Comparison of ENCODE assay signal across 13 cellular contexts in the genomic region with DNA sequence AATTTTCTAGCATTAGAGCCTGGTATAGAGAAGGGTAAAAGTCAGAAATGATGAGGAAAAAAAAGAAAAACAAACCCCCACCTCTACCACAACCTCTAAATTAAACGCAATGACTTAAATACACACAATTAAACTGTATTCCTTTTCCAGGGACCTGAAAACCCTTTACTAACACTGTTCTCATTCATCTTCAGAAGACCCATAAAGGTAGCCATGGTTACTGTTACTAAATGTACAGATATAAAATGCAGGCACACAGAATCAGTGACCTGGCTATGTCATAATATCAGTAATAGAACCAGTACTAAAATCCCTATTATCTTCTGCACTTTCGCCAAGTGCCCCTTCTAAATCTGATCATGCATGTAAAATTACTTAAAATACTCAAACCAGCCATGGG. TPM values are rescaled to one million over a fixed set of nuclear protein-coding genes. Genes with fewer than 3 reads are reported as not detected.
DNase-seq lines count a peak whose midpoint lies in the region; ATAC-seq, FAIRE-seq and TF ChIP-seq lines count a peak whose summit lies in the region.
"Had no signal": no experiment of that assay in that cellular context is flagged by ENCODE, and none has a peak within 500 bp of the region (broad histone marks: within the 10 kb centered on the region; RNA-seq: fewer than 3 reads in every experiment).

No MANE protein-coding gene starts in this region.

- H3K27ac ChIP-seq in astrocyte (ENCODE audit: low read depth, low read length) (peak overlapping the region; percentile 99), right lobe of liver (no peak overlapping the region), thymus (ENCODE audit: low read depth) (no peak overlapping the region)
- H3K27ac ChIP-seq: SJCRH30 had no signal

- H3K27me3 Mint-ChIP-seq in activated T-cell treated with anti-CD3 and anti-CD28 coated beads, Interleukin-2, amount 50 U/mL, for 72 hours (ENCODE audit: low read depth) = no peaks in the 10 kb centered on the region
- no peaks in the 10 kb centered on the region for H3K27me3 Mint-ChIP-seq in astrocyte (ENCODE audit: low read depth, unreplicated experiment)

- peaks cover 8 to 34% of the 10 kb centered on the region in 2 donors for H3K36me3 Mint-ChIP-seq in activated T-cell treated with anti-CD3 and anti-CD28 coated beads, Interleukin-2, amount 50 U/mL, for 72 hours (ENCODE audit: insufficient read depth in 2 of 2)
- H3K36me3 Mint-ChIP-seq in astrocyte (ENCODE audit: low read depth, unreplicated experiment) = peaks cover 17% of the 10 kb centered on the region

- no peak for ATAC-seq in activated T-cell treated with anti-CD3 and anti-CD28 coated beads, Interleukin-2, amount 50 U/mL, for 72 hours (replicated peaks in 1 of 2)
- ATAC-seq in right lobe of liver (no peak), GM19452 (IDR thresholded peaks at IDR 0.05; ENCODE audit: unreplicated experiment) (no peak), HG03025 (IDR thresholded peaks at IDR 0.05; ENCODE audit: low FRiP score, unreplicated experiment) (no peak), GM18498 (IDR thresholded peaks at IDR 0.05; ENCODE audit: unreplicated experiment) (no peak)

- no peaks in the 10 kb centered on the region for H3K9me3 Mint-ChIP-seq in activated T-cell treated with anti-CD3 and anti-CD28 coated beads, Interleukin-2, amount 50 U/mL, for 72 hours
- H3K9me3 Mint-ChIP-seq in astrocyte (ENCODE audit: unreplicated experiment) = no peaks in the 10 kb centered on the region

- peaks cover 23% of the 10 kb centered on the region for H3K4me1 Mint-ChIP-seq in activated T-cell treated with anti-CD3 and anti-CD28 coated beads, Interleukin-2, amount 50 U/mL, for 72 hours (ENCODE audit: low read depth)
- peaks cover 39% of the 10 kb centered on the region for H3K4me1 Mint-ChIP-seq in astrocyte (ENCODE audit: low read depth, unreplicated experiment)

- WGBS in right lobe of liver (ENCODE audit: insufficient coverage, low coverage, low lambda C conversion rate, missing lambda C conversion rate) = 82% methylated on average over 2 of the region's 2 CpGs
- WGBS in thymus = 97% methylated on average over 2 of the region's 2 CpGs

- no peak for TF ChIP-seq CTCF in astrocyte (IDR thresholded peaks at IDR 0.05; ENCODE audit: insufficient read depth, low read depth, low read length)
- TF ChIP-seq CTCF in right lobe of liver (IDR thresholded peaks at IDR 0.05) = no peak

- peaks cover 17% of the 10 kb centered on the region for H3K4me1 ChIP-seq in astrocyte (ENCODE audit: insufficient read depth, low read length)
- peaks cover 0 to 25% (median 8%) of the 10 kb centered on the region in 4 donors for H3K4me1 ChIP-seq in right lobe of liver
- peaks cover 8% of the 10 kb centered on the region for H3K4me1 ChIP-seq in thymus (ENCODE audit: control insufficient read depth, insufficient read depth, low read length)

- peaks cover 64% of the 10 kb centered on the region for H4K20me1 ChIP-seq in astrocyte (ENCODE audit: insufficient read depth, low read length)

- H3K4me3 ChIP-seq in astrocyte (ENCODE audit: insufficient read depth, low read depth, low read length) (peak overlapping the region; percentile 93), right lobe of liver (peak overlapping the region in 2 of 3 donors; percentile 79 to 91), thymus (ENCODE audit: low read length) (peak overlapping the region; percentile 80)

- intact Hi-C loops in right lobe of liver (cut with DNase I) = no loop called here

- no peak overlapping the region for H2AFZ ChIP-seq in astrocyte (ENCODE audit: low read depth, low read length)

- no peak for DNase-seq in activated T-cell treated with anti-CD3 and anti-CD28 coated beads, Interleukin-2, amount 50 U/mL, for 72 hours
- DNase-seq in activated T-cell treated with anti-CD3 and anti-CD28 coated beads, Interleukin-2, amount 50 U/mL, for 1 hour = no peak
- no peak for DNase-seq in astrocyte (ENCODE audit: low read depth)
- DNase-seq in right lobe of liver = no peak
- DNase-seq: AML-193, NCI-H1092, SJCRH30 had no signal

- H3K9me3 ChIP-seq in astrocyte (ENCODE audit: insufficient read depth, low read depth, low read length) = no peaks in the 10 kb centered on the region
- no peaks in the 10 kb centered on the region for H3K9me3 ChIP-seq in right lobe of liver
- H3K9me3 ChIP-seq in thymus (ENCODE audit: control insufficient read depth) = no peaks in the 10 kb centered on the region
- H3K9me3 ChIP-seq: SJCRH30 had no signal

- TF ChIP-seq POLR2A in right lobe of liver (IDR thresholded peaks at IDR 0.05) = no peak

- H3K27ac Mint-ChIP-seq in activated T-cell treated with anti-CD3 and anti-CD28 coated beads, Interleukin-2, amount 50 U/mL, for 72 hours = peak overlapping the region; percentile 82
- H3K27ac Mint-ChIP-seq in astrocyte (ENCODE audit: unreplicated experiment) = no peak overlapping the region

- peaks cover 39% of the 10 kb centered on the region for H3K36me3 ChIP-seq in astrocyte (ENCODE audit: insufficient read depth, low read length)
- peaks cover 13 to 53% (median 21%) of the 10 kb centered on the region in 4 donors for H3K36me3 ChIP-seq in right lobe of liver
- peaks cover 40% of the 10 kb centered on the region for H3K36me3 ChIP-seq in thymus (ENCODE audit: control insufficient read depth, insufficient read depth)

- peak overlapping the region; percentile 97 for H3K9ac ChIP-seq in astrocyte (ENCODE audit: low read length)

- H3K79me2 ChIP-seq in astrocyte (ENCODE audit: insufficient read depth, low read length) = peaks cover 85% of the 10 kb centered on the region

- H3K4me2 ChIP-seq in astrocyte (ENCODE audit: low read length) = peak overlapping the region; percentile 98

- FAIRE-seq in astrocyte (lab: Jason Lieb, UNC) = no peak
- FAIRE-seq: GM18507 had no signal

- H3K4me3 Mint-ChIP-seq in activated T-cell treated with anti-CD3 and anti-CD28 coated beads, Interleukin-2, amount 50 U/mL, for 72 hours = no peak overlapping the region
- H3K4me3 Mint-ChIP-seq in astrocyte (ENCODE audit: unreplicated experiment) = no peak overlapping the region

- H3K27me3 ChIP-seq in astrocyte (ENCODE audit: insufficient read depth, low read length) = no peaks in the 10 kb centered on the region
- H3K27me3 ChIP-seq in right lobe of liver = no peaks in the 10 kb centered on the region
- H3K27me3 ChIP-seq in thymus (ENCODE audit: control insufficient read depth, insufficient read depth) = no peaks in the 10 kb centered on the region
- H3K27me3 ChIP-seq: SJCRH30 had no signal

RNA-seq across cellular contexts. Expression of a gene that starts 1.4 kb away (rescaled TPM):
- total RNA-seq in activated T-cell treated with anti-CD3 and anti-CD28 coated beads, Interleukin-2, amount 50 U/mL, for 72 hours = 100 to 1,000 TPM; 162 to 188 TPM
- total RNA-seq in astrocyte = 186 and 208 TPM in 2 replicates
- 10 to 100 TPM; 40.5 to 66.1 (median 52.9) TPM for total RNA-seq in right lobe of liver
- 123 TPM for polyA plus RNA-seq in thymus

RNA-seq across cellular contexts. Expression of a gene that starts 1.8 kb away (rescaled TPM):
- 10 to 100 TPM; 31.3 to 38.5 TPM for total RNA-seq in activated T-cell treated with anti-CD3 and anti-CD28 coated beads, Interleukin-2, amount 50 U/mL, for 72 hours
- total RNA-seq in astrocyte (79.5 and 83.9 TPM in 2 replicates), right lobe of liver (10 to 100 TPM; 10.7 to 22.6 (median 14.1) TPM)
- polyA plus RNA-seq in thymus = 43.6 TPM

RNA-seq across cellular contexts. Expression of a gene that starts 11.3 kb away (rescaled TPM):
- total RNA-seq in activated T-cell treated with anti-CD3 and anti-CD28 coated beads, Interleukin-2, amount 50 U/mL, for 72 hours = not detected
- total RNA-seq in astrocyte (not detected in 2 replicates), right lobe of liver (not detected)
- 0.07 TPM for polyA plus RNA-seq in thymus
- total RNA-seq: pulmonary artery endothelial cell, SJCRH30 had no signal

RNA-seq across cellular contexts. Expression of a gene that starts 25.5 kb away (rescaled TPM):
- under 1 TPM; 0.21 to 0.36 TPM for total RNA-seq in activated T-cell treated with anti-CD3 and anti-CD28 coated beads, Interleukin-2, amount 50 U/mL, for 72 hours
- total RNA-seq in astrocyte (not detected in 2 replicates), right lobe of liver (under 1 TPM in 2 of 6 experiments, not detected in 4; 0.13 to 0.18 TPM)
- 0.87 TPM for polyA plus RNA-seq in thymus
- total RNA-seq: pulmonary artery endothelial cell, SJCRH30 had no signal

RNA-seq across cellular contexts. Expression of a gene that starts 36.2 kb away (rescaled TPM):
- 1 to 10 TPM in 1 of 2 donors, under 1 TPM in 1; 0.82 to 1.5 TPM for total RNA-seq in activated T-cell treated with anti-CD3 and anti-CD28 coated beads, Interleukin-2, amount 50 U/mL, for 72 hours
- total RNA-seq in astrocyte (17.4 and 22.2 TPM in 2 replicates), right lobe of liver (under 1 TPM; 0.26 to 0.74 (median 0.54) TPM)
- 7.0 TPM for polyA plus RNA-seq in thymus
